Comparison of ENCODE assay signal across 8 cellular contexts in the genomic region with DNA sequence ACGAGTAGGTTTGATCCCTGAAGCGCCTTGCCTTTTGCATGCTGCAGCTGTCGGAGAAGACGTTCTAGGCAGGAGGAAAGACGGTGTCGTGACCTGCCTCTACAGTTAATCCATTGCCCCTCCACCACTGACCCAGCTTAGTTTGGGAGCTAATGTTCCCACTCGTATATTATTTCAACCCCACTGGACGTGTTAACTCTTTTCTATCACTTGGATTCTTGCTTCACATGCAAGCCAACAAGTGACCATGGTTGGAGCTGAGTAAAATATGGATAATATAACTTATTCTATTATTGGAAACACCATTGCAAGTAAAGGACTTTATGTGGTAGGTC.
A peak's percentile ranks its signal among the peaks of the same experiment; 100 is the strongest.
DNase-seq lines count a peak whose midpoint lies in the region; TF ChIP-seq lines count a peak whose summit lies in the region.

No MANE protein-coding gene starts in this region.

- no peaks in the 10 kb centered on the region for H3K9me2 ChIP-seq in Loucy (replicated peaks; ENCODE audit: low read depth, low read length)

- peak overlapping the region; percentile 98 to 99 (median 99) for H3K4me3 Mint-ChIP-seq in nephron

- H3K27me3 Mint-ChIP-seq in nephron (ENCODE audit: low read depth) = no peaks in the 10 kb centered on the region

- no peaks in the 10 kb centered on the region for H3K4me1 Mint-ChIP-seq in nephron

- TF ChIP-seq CTCF in AG10803 (conservative IDR thresholded peaks at IDR 0.05; ENCODE audit: low read length) (no peak), Loucy (conservative IDR thresholded peaks at IDR 0.05; ENCODE audit: low read length) (no peak), nephron (IDR thresholded peaks at IDR 0.05; ENCODE audit: unreplicated experiment in 3 of 3) (no peak)

- H4K20me1 ChIP-seq in Loucy (ENCODE audit: insufficient read depth, low read length, poor library complexity, severe bottlenecking) = peaks cover 5% of the 10 kb centered on the region

- H3K4me2 ChIP-seq in Loucy (ENCODE audit: low read depth, low read length, poor library complexity, severe bottlenecking) = peak overlapping the region; percentile 85

- peak overlapping the region; percentile 97 for H3K27ac ChIP-seq in duodenal mucosa (ENCODE audit: low read depth, low read length)

- peak overlapping the region; percentile 88 for H3K9ac ChIP-seq in Loucy (ENCODE audit: low read depth, low read length, poor library complexity, severe bottlenecking)
- peak overlapping the region; percentile 90 to 98 for H3K9ac ChIP-seq in duodenal mucosa (ENCODE audit: low read depth in 1 of 2, low read length in 2 of 2)

- peak overlapping the region; percentile 96 for H2AFZ ChIP-seq in Loucy (ENCODE audit: low read length)

- H3K4me1 ChIP-seq in Loucy (ENCODE audit: insufficient read depth, low read length, poor library complexity, severe bottlenecking) (peaks cover 41% of the 10 kb centered on the region), duodenal mucosa (ENCODE audit: control insufficient read depth in 1 of 2, insufficient read depth in 2 of 2, low read length in 2 of 2) (peaks cover 32 to 37% of the 10 kb centered on the region in 2 donors)

- no peaks in the 10 kb centered on the region; the same call in 1 of the 2 replicates for H3F3A ChIP-seq in Loucy (ENCODE audit: low read depth)

- no peaks in the 10 kb centered on the region for H3K36me3 Mint-ChIP-seq in nephron (ENCODE audit: low read depth)

- no peaks in the 10 kb centered on the region for H3K36me3 ChIP-seq in Loucy (ENCODE audit: insufficient read depth, low read length)
- peaks cover 0 to 3% of the 10 kb centered on the region in 2 donors for H3K36me3 ChIP-seq in duodenal mucosa (ENCODE audit: control insufficient read depth in 1 of 2, insufficient read depth in 2 of 2, low read length in 2 of 2)

- H3K9me3 ChIP-seq in Loucy (ENCODE audit: insufficient read depth, low read depth, low read length) (no peaks in the 10 kb centered on the region), duodenal mucosa (ENCODE audit: control insufficient read depth in 1 of 2, low read length in 2 of 2) (no peaks in the 10 kb centered on the region)

- no peak for DNase-seq in AG10803 (ENCODE audit: low read depth)
- DNase-seq in HuH-7.5 (ENCODE audit: low spot score) = no peak
- no peak for DNase-seq in AML-193 (lab: John Stamatoyannopoulos, UW)
- no peak for DNase-seq in stimulated activated CD4-positive, alpha-beta T cell treated with anti-CD3 and anti-CD28 coated beads, Interleukin-15, amount 100 ng/mL, for 24 hours
- DNase-seq in cerebellar cortex (ENCODE audit: low spot score) = no peak

- H3K27me3 ChIP-seq in Loucy (ENCODE audit: insufficient read depth, low read length, poor library complexity, severe bottlenecking) = no peaks in the 10 kb centered on the region
- no peaks in the 10 kb centered on the region for H3K27me3 ChIP-seq in duodenal mucosa (ENCODE audit: control insufficient read depth in 1 of 2, insufficient read depth in 2 of 2, low read length in 2 of 2)

- H3K27ac Mint-ChIP-seq in nephron = peak overlapping the region; percentile 45 to 64 (median 59)

- H3K9me3 Mint-ChIP-seq in nephron = no peaks in the 10 kb centered on the region

- peaks cover 37% of the 10 kb centered on the region for H3K79me2 ChIP-seq in Loucy (ENCODE audit: insufficient read depth, low read length)

- H3K4me3 ChIP-seq in AG10803 (ENCODE audit: low read length) (peak overlapping the region; percentile 99), Loucy (ENCODE audit: low read length, poor library complexity, severe bottlenecking) (peak overlapping the region; percentile 99), duodenal mucosa (ENCODE audit: low read depth in 1 of 2, low read length in 2 of 2) (peak overlapping the region; percentile 80 to 86)
